Comparison of ENCODE assay signal across 26 cellular contexts in genomic region chr5:20294696-20295095, GRCh38.
"Had no signal": no experiment of that assay in that cellular context is flagged by ENCODE, and none has a peak within 500 bp of the region (broad histone marks: within the 10 kb centered on the region; RNA-seq: fewer than 3 reads in every experiment).

No MANE protein-coding gene starts in this region.

- H3K9me3 ChIP-seq: colonic mucosa, esophagus squamous epithelium, gastrocnemius medialis, lower lobe of right lung had no signal

- H3K4me1 ChIP-seq: colonic mucosa, esophagus squamous epithelium, gastrocnemius medialis, heart right ventricle, left lung, lower lobe of right lung had no signal

- H3K27me3 ChIP-seq: colonic mucosa, esophagus squamous epithelium, gastrocnemius medialis, heart right ventricle, left lung had no signal

- ATAC-seq: effector memory CD8-positive, alpha-beta T cell; esophagus mucosa; gastrocnemius medialis; heart right ventricle; left cardiac atrium; left lung; left ventricle myocardium superior; lower lobe of right lung; mucosa of descending colon; naive thymus-derived CD8-positive, alpha-beta T cell had no signal

- H3K4me3 ChIP-seq: colonic mucosa, esophagus squamous epithelium, gastrocnemius medialis, heart right ventricle, left lung, lower lobe of right lung, mucosa of descending colon had no signal

- DNase-seq: colonic mucosa; cortex of kidney; effector CD8-positive, alpha-beta T cell; effector memory CD8-positive, alpha-beta T cell; endodermal cell; erythroblast; esophagus squamous epithelium; foreskin fibroblast; foreskin melanocyte; gastrocnemius medialis; glutamatergic neuron; head of caudate nucleus; heart right ventricle; hippocampal formation; islet precursor cell; left cardiac atrium; left lung; left ventricle myocardium superior; lower lobe of right lung; mesenchymal stem cell; mucosa of descending colon; naive B cell; naive thymus-derived CD8-positive, alpha-beta T cell had no signal

- FAIRE-seq: endometrium had no signal

- H3K36me3 ChIP-seq: colonic mucosa, esophagus squamous epithelium, gastrocnemius medialis, heart right ventricle, left lung, lower lobe of right lung had no signal

- H3K27ac ChIP-seq: colonic mucosa, epithelial cell of prostate, esophagus squamous epithelium, gastrocnemius medialis, heart right ventricle, left lung, lower lobe of right lung had no signal
